Comparison of ENCODE assay signal across 9 cellular contexts in the genomic region with DNA sequence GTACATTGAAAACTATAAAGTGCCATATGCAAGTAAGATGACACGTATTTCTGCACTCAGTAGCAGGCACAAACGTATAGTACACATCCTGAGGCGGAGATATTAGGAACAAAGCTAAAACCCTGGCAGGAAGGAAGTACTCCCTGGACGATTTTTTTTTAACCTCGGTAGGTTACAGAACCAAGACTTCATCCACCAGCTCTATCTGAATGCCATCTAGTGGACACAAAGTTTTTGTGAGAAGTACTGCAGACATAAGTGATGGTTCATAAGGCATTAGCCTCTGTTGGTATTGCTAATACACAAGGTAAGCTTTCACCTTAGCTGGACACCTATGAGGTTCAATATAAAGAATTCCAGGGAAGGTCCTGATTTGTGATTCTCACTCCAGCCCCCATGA.
A peak's percentile ranks its signal among the peaks of the same experiment; 100 is the strongest.
DNase-seq lines count a peak whose midpoint lies in the region; ATAC-seq and TF ChIP-seq lines count a peak whose summit lies in the region.
"Had no signal": no experiment of that assay in that cellular context is flagged by ENCODE, and none has a peak within 500 bp of the region (broad histone marks: within the 10 kb centered on the region; RNA-seq: fewer than 3 reads in every experiment).

No MANE protein-coding gene starts in this region.

- no peaks in the 10 kb centered on the region for H3K4me1 ChIP-seq in SK-N-SH (ENCODE audit: control insufficient read depth in 1 of 2, insufficient read depth in 2 of 2, low read depth in 1 of 2, low read length in 1 of 2)
- no peaks in the 10 kb centered on the region for H3K4me1 ChIP-seq in right cardiac atrium (ENCODE audit: control insufficient read depth, insufficient read depth, low read length)
- no peaks in the 10 kb centered on the region for H3K4me1 ChIP-seq in uterus
- no peaks in the 10 kb centered on the region for H3K4me1 ChIP-seq in suprapubic skin

- no peaks in the 10 kb centered on the region for H3K79me2 ChIP-seq in SK-N-SH (ENCODE audit: insufficient read depth)

- DNase-seq in DMS 273 (lab: John Stamatoyannopoulos, UW; ENCODE audit: unreplicated experiment) (peak; percentile 60), DMS 273 treated with DMSO at 0.1 percent for 48 hours (lab: John Stamatoyannopoulos, UW) (no peak), HPDE6-E6E7 (ENCODE audit: extremely low spot score) (peak; percentile 27), SK-N-SH (no peak), right cardiac atrium (no peak), uterus (no peak), suprapubic skin (ENCODE audit: low spot score in 2 of 2) (no peak)
- no peak for DNase-seq in activated naive CD4-positive, alpha-beta T cell treated with Interleukin-2 at 50 U/mL for 16 hours

- TF ChIP-seq EP300 in SK-N-SH (IDR thresholded peaks at IDR 0.05; ENCODE audit: borderline replicate concordance in 1 of 2, low read depth in 1 of 2, low read length in 1 of 2) (no peak), suprapubic skin (IDR thresholded peaks at IDR 0.05) (no peak)

- POLR2A ChIA-PET in SK-N-SH (lab: Yijun Ruan, JAX) = no interaction called here

- no peaks in the 10 kb centered on the region for H3K9me2 ChIP-seq in SK-N-SH

- CTCF ChIA-PET in SK-N-SH (lab: Yijun Ruan, JAX) = interaction anchor here (0.7 to 5.1 kb wide), 18 partner anchors 8 to 1239 kb away, joined by 3 to 41 read pairs (median 4); no protein-coding TSS in a partner anchor

- no peaks in the 10 kb centered on the region for H3F3A ChIP-seq in SK-N-SH (replicated peaks; ENCODE audit: insufficient read depth)

- no peaks in the 10 kb centered on the region for H3K36me3 ChIP-seq in SK-N-SH (replicated peaks in 1 of 2; ENCODE audit: control insufficient read depth in 1 of 2, insufficient read depth in 2 of 2, low read length in 1 of 2)
- no peaks in the 10 kb centered on the region for H3K36me3 ChIP-seq in uterus
- H3K36me3 ChIP-seq in suprapubic skin = no peaks in the 10 kb centered on the region

- intact Hi-C loops in right cardiac atrium (cut with DNase I) = loop anchor here in 1 of 4 donors (2.0 kb wide), 1 partner anchor 44 kb away; no protein-coding TSS in a partner anchor
- intact Hi-C loops in uterus (cut with DNase I; ENCODE audit: low total_unique reads) = no loop called here

- no peaks in the 10 kb centered on the region for H3K27me3 ChIP-seq in SK-N-SH (ENCODE audit: insufficient read depth)
- H3K27me3 ChIP-seq in right cardiac atrium (ENCODE audit: control insufficient read depth, insufficient read depth) = no peaks in the 10 kb centered on the region
- no peaks in the 10 kb centered on the region for H3K27me3 ChIP-seq in uterus
- H3K27me3 ChIP-seq in suprapubic skin = no peaks in the 10 kb centered on the region

- no peak overlapping the region for H3K4me3 ChIP-seq in SK-N-SH (ENCODE audit: low read depth in 2 of 2, low read length in 1 of 2)
- no peak overlapping the region for H3K4me3 ChIP-seq in right cardiac atrium (ENCODE audit: low read length)
- no peak overlapping the region for H3K4me3 ChIP-seq in uterus
- no peak overlapping the region for H3K4me3 ChIP-seq in suprapubic skin
- H3K4me3 ChIP-seq: skin epidermis had no signal

- H3K9me3 ChIP-seq in SK-N-SH (no peaks in the 10 kb centered on the region), right cardiac atrium (ENCODE audit: control insufficient read depth, low read length) (no peaks in the 10 kb centered on the region), uterus (no peaks in the 10 kb centered on the region), suprapubic skin (no peaks in the 10 kb centered on the region)

- H3K27ac ChIP-seq in SK-N-SH (ENCODE audit: low read depth in 2 of 2, low read length in 1 of 2) (no peak overlapping the region), right cardiac atrium (ENCODE audit: low read length) (no peak overlapping the region), uterus (no peak overlapping the region), suprapubic skin (no peak overlapping the region)
- H3K27ac ChIP-seq: skin epidermis had no signal

- 28% methylated on average over 5 of the region's 5 CpGs for WGBS in SK-N-SH (ENCODE audit: low lambda C conversion rate)
- WGBS in right cardiac atrium = 22% methylated on average over 5 of the region's 5 CpGs
- WGBS in suprapubic skin = 16% methylated on average over 5 of the region's 5 CpGs

- no peaks in the 10 kb centered on the region for H4K20me1 ChIP-seq in SK-N-SH (ENCODE audit: insufficient read depth)

- TF ChIP-seq POLR2A in uterus (IDR thresholded peaks at IDR 0.05) (no peak), suprapubic skin (IDR thresholded peaks at IDR 0.05) (no peak)

- H3K4me2 ChIP-seq in SK-N-SH = no peak overlapping the region

- H3K9ac ChIP-seq in SK-N-SH = no peak overlapping the region

- no peak overlapping the region for H2AFZ ChIP-seq in SK-N-SH (ENCODE audit: low read depth)

- TF ChIP-seq CTCF in SK-N-SH (IDR thresholded peaks at IDR 0.05) (peak; percentile 44), uterus (IDR thresholded peaks at IDR 0.05) (peak; percentile 34 to 43 (median 40)), suprapubic skin (IDR thresholded peaks at IDR 0.05) (no peak)

- ATAC-seq in right cardiac atrium = peak; percentile 68 to 80

- TF ChIP-seq RAD21 in SK-N-SH (IDR thresholded peaks at IDR 0.05; ENCODE audit: low read length) = peak; percentile 47

TF ChIP-seq in SK-N-SH, 30 proteins besides CTCF, POLR2A, EP300 and RAD21:
- peak; percentile 24; the same call in 1 of the 2 replicates for TF ChIP-seq SMC3 (IDR thresholded peaks at IDR 0.05; ENCODE audit: low read depth, low read length)
- TF ChIP-seq, protein P1, sequence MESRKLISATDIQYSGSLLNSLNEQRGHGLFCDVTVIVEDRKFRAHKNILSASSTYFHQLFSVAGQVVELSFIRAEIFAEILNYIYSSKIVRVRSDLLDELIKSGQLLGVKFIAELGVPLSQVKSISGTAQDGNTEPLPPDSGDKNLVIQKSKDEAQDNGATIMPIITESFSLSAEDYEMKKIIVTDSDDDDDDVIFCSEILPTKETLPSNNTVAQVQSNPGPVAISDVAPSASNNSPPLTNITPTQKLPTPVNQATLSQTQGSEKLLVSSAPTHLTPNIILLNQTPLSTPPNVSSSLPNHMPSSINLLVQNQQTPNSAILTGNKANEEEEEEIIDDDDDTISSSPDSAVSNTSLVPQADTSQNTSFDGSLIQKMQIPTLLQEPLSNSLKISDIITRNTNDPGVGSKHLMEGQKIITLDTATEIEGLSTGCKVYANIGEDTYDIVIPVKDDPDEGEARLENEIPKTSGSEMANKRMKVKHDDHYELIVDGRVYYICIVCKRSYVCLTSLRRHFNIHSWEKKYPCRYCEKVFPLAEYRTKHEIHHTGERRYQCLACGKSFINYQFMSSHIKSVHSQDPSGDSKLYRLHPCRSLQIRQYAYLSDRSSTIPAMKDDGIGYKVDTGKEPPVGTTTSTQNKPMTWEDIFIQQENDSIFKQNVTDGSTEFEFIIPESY (IDR thresholded peaks at IDR 0.05; ENCODE audit: borderline replicate concordance, low read depth) = no peak
- TF ChIP-seq TEAD4 (IDR thresholded peaks at IDR 0.05; ENCODE audit: borderline replicate concordance, insufficient read depth) = no peak
- no peak for TF ChIP-seq GABPA (IDR thresholded peaks at IDR 0.05; ENCODE audit: low read depth)
- no peak for TF ChIP-seq JUND (IDR thresholded peaks at IDR 0.05)

Comparison
In these comparisons a context has a peak if more than half of its experiments do, and no peak if none do; other contexts are left out.
1. DNase-seq: peak in DMS 273 (single experiment) and HPDE6-E6E7 (single experiment); none in DMS 273 treated with DMSO at 0.1 percent for 48 hours (single experiment), SK-N-SH (single experiment), right cardiac atrium (0 of 3), uterus (0 of 2), suprapubic skin (0 of 2) and activated naive CD4-positive, alpha-beta T cell treated with Interleukin-2 at 50 U/mL for 16 hours (single experiment).
2. CTCF ChIP-seq: peak in SK-N-SH (single experiment) and uterus (4 of 4); none in suprapubic skin (0 of 2).